17 cellular contexts compared by ENCODE assay signal in the genomic region with DNA sequence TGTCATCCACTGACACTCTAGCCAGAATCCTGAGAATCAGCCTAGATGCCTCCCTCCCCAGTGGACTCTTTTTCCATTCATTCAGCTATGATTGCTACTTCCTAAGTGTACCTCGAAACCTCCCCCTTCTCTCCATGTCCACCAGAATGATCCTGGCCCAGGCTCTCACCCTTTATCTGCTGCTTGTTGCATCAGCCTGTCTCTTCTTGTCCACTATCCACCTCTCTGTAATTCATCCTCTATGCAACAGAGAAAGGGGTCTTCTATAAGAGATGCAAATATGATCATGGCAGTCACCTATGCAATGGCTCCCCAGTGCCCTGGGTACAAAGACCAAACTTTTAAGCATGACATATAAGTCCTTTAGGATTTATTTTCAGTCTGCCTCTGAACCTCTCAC.
"Had no signal": no experiment of that assay in that cellular context is flagged by ENCODE, and none has a peak within 500 bp of the region (broad histone marks: within the 10 kb centered on the region; RNA-seq: fewer than 3 reads in every experiment).

No MANE protein-coding gene starts in this region.

- FAIRE-seq: small intestine had no signal

- H3K4me3 ChIP-seq: colonic mucosa, mucosa of descending colon, neural progenitor cell, ovary, right atrium auricular region, tibial artery, upper lobe of left lung, vagina had no signal

- H3K27ac Mint-ChIP-seq: neural progenitor cell had no signal

- H3K9me3 ChIP-seq: colonic mucosa, mucosa of descending colon, ovary, right atrium auricular region, tibial artery, upper lobe of left lung, vagina had no signal

- H3K27ac ChIP-seq: colonic mucosa, neural progenitor cell, ovary, right atrium auricular region, tibial artery, upper lobe of left lung, vagina had no signal

- H3K36me3 Mint-ChIP-seq: naive thymus-derived CD8-positive, alpha-beta T cell; neural progenitor cell had no signal

- ATAC-seq: naive thymus-derived CD8-positive, alpha-beta T cell had no signal

- DNase-seq: colonic mucosa; erythroblast; foreskin melanocyte; hippocampal formation; kidney glomerular epithelial cell; mucosa of descending colon; naive thymus-derived CD8-positive, alpha-beta T cell; nucleus accumbens; ovary; small intestine; stimulated activated CD4-positive, alpha-beta T cell treated with anti-CD3 and anti-CD28 coated beads, Interleukin-12 subunit alpha, Interleukin-12 subunit beta, amount 100 ng/mL, for 4 hours; stimulated activated naive CD4-positive, alpha-beta T cell treated with Interleukin-2 at 50 U/mL for 16 hours; tibial artery; upper lobe of left lung had no signal

- H3K27me3 ChIP-seq: colonic mucosa, neural progenitor cell, ovary, right atrium auricular region, tibial artery, upper lobe of left lung, vagina had no signal

- H3K36me3 ChIP-seq: colonic mucosa, neural progenitor cell, ovary, right atrium auricular region, tibial artery, upper lobe of left lung, vagina had no signal

- H3K9ac ChIP-seq: neural progenitor cell had no signal

- H2AFZ ChIP-seq: neural progenitor cell had no signal

- H3K4me3 Mint-ChIP-seq: naive thymus-derived CD8-positive, alpha-beta T cell; neural progenitor cell had no signal

- H3K4me2 ChIP-seq: neural progenitor cell had no signal

- H3K9me3 Mint-ChIP-seq: naive thymus-derived CD8-positive, alpha-beta T cell had no signal

- H3K4me1 ChIP-seq: colonic mucosa, neural progenitor cell, right atrium auricular region, tibial artery, upper lobe of left lung, vagina had no signal
